Comparison of ENCODE assay signal across 9 cellular contexts in the genomic region with DNA sequence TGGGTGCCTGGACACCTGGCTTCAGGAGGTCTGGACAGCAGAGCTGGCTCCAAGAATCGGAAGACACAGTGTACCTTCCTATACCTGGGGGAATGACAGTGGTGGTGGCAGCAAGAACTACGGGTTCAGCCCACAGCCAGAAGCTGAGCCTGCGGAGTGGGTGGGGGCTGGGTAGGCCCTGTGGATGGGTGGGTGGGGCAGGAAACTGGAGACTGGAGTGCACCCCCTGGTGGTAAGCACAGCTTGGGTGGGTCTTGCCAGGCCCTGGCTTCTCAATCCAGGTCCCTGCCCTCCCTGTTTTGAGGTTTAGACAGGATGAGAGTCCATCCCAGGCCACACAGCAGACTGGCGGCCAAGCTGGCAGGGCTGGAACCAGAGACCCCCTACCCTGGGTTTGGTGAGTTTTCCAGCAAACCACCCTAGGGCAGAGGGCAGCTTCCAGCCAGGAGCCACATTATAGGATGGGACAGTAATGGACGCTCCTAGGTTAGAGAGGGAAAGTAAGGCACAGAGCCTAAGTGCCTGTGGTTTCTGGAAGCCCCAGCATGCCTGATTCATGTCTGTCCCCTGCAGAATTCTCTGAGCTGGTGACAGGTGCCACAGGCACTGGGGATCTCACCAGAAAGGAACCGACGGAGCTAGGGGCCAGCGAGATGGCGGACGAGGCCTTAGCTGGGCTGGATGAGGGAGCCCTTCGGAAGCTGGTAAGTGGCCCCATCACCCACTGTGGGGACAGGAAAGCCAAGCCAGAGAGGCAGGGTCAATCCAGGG. TPM values are rescaled to one million over a fixed set of nuclear protein-coding genes. Genes with fewer than 3 reads are reported as not detected.
DNase-seq lines count a peak whose midpoint lies in the region; ATAC-seq and TF ChIP-seq lines count a peak whose summit lies in the region.
"Had no signal": no experiment of that assay in that cellular context is flagged by ENCODE, and none has a peak within 500 bp of the region (broad histone marks: within the 10 kb centered on the region; RNA-seq: fewer than 3 reads in every experiment).

No MANE protein-coding gene starts in this region.

- H3K9me3 Mint-ChIP-seq in IgD-negative memory B cell (no peaks in the 10 kb centered on the region), endothelial cell (ENCODE audit: unreplicated experiment) (no peaks in the 10 kb centered on the region), naive B cell (no peaks in the 10 kb centered on the region)

- 75 to 82% methylated on average over 10 of the region's 11 CpGs for WGBS in thyroid gland, 2 donors

- peak overlapping the region; percentile 28 to 91 (median 87) for H3K27ac ChIP-seq in thyroid gland

- no peaks in the 10 kb centered on the region for H3K36me3 ChIP-seq in thyroid gland

- TF ChIP-seq CTCF in endothelial cell (IDR thresholded peaks at IDR 0.05; ENCODE audit: unreplicated experiment) (peak; percentile 76), thyroid gland (IDR thresholded peaks at IDR 0.05) (peak in 4 of 6 experiments; percentile 18 to 40 (median 24))

- DNase-seq in COLO829 (ENCODE audit: low spot score), result peak; percentile 67
- peak; percentile 45 for DNase-seq in activated CD4-positive, alpha-beta T cell treated with anti-CD3 and anti-CD28 coated beads, Interleukin-2, amount 50 U/mL, for 1 hour
- peak; percentile 85 for DNase-seq in endothelial cell (ENCODE audit: low spot score)
- peak; percentile 19 for DNase-seq in naive B cell
- peak; percentile 45 to 46 for DNase-seq in thyroid gland

- peaks cover 24 to 43% of the 10 kb centered on the region in 2 donors for H3K4me1 ChIP-seq in thyroid gland

- H3K9me3 ChIP-seq in thyroid gland, result no peaks in the 10 kb centered on the region

- H3K4me3 ChIP-seq in thyroid gland (replicated peaks in 1 of 3), result peak overlapping the region in 1 of 3 donors; percentile 65

- ATAC-seq in naive B cell (ENCODE audit: low read depth in 2 of 2) (no peak), GM18520 (IDR thresholded peaks at IDR 0.05; ENCODE audit: unreplicated experiment) (no peak), HG03521 (IDR thresholded peaks at IDR 0.05; ENCODE audit: unreplicated experiment) (no peak)

- H3K27ac Mint-ChIP-seq in IgD-negative memory B cell (no peak overlapping the region), endothelial cell (ENCODE audit: unreplicated experiment) (peak overlapping the region; percentile 96), naive B cell (peak overlapping the region in 3 of 6 donors; percentile 68 to 90 (median 79))

- H3K27me3 Mint-ChIP-seq in IgD-negative memory B cell (no peaks in the 10 kb centered on the region), endothelial cell (ENCODE audit: unreplicated experiment) (peaks cover 19% of the 10 kb centered on the region), naive B cell (no peaks in the 10 kb centered on the region)

- no peaks in the 10 kb centered on the region for H3K27me3 ChIP-seq in thyroid gland

- intact Hi-C loops in thyroid gland (cut with DNase I), result no loop called here

- TF ChIP-seq POLR2A in thyroid gland (IDR thresholded peaks at IDR 0.05), result no peak

- H3K4me3 Mint-ChIP-seq in IgD-negative memory B cell (peak overlapping the region in 3 of 4 donors; percentile 21 to 81 (median 34)), endothelial cell (ENCODE audit: unreplicated experiment) (peak overlapping the region; percentile 99), naive B cell (peak overlapping the region in 7 of 8 donors; percentile 16 to 93 (median 77))

- H3K36me3 Mint-ChIP-seq in IgD-negative memory B cell, result no peaks in the 10 kb centered on the region
- peaks cover 33% of the 10 kb centered on the region for H3K36me3 Mint-ChIP-seq in endothelial cell (ENCODE audit: low read depth, unreplicated experiment)
- no peaks in the 10 kb centered on the region for H3K36me3 Mint-ChIP-seq in naive B cell

- H3K4me1 Mint-ChIP-seq in IgD-negative memory B cell (peaks cover 8 to 26% (median 17%) of the 10 kb centered on the region in 3 donors), endothelial cell (ENCODE audit: unreplicated experiment) (peaks cover 61% of the 10 kb centered on the region), naive B cell (peaks cover 28 to 40% (median 39%) of the 10 kb centered on the region in 3 donors)

RNA-seq across cellular contexts. Expression of gene SMTN, which starts 1.7 kb away (rescaled TPM):
- polyA plus RNA-seq in IgD-negative memory B cell, result 6.0 TPM
- 736 TPM for total RNA-seq in endothelial cell (ENCODE audit: unreplicated experiment)
- polyA plus RNA-seq in naive B cell (ENCODE audit: low read depth in 6 of 6), result 1 to 10 TPM in 1 of 6 donors, under 1 TPM in 2, not detected in 3; 0.27 to 1.0 (median 0.79) TPM
- 10 to 100 TPM; 46.2 to 60.3 (median 54.2) TPM for total RNA-seq in thyroid gland

RNA-seq across cellular contexts. Expression of gene SELENOM, which starts 24.6 kb away (rescaled TPM):
- polyA plus RNA-seq in IgD-negative memory B cell (145 TPM), naive B cell (ENCODE audit: low read depth in 6 of 6) (10 to 100 TPM; 31.1 to 54.8 (median 42.9) TPM)
- total RNA-seq in endothelial cell (ENCODE audit: unreplicated experiment) (35.4 TPM), thyroid gland (100 to 1,000 TPM; 208 to 501 (median 314) TPM)

RNA-seq across cellular contexts. Expression of gene INPP5J, which starts 40.0 kb away (rescaled TPM):
- polyA plus RNA-seq in IgD-negative memory B cell (not detected), naive B cell (ENCODE audit: low read depth in 6 of 6) (under 1 TPM in 1 of 6 donors, not detected in 5; 0.26 TPM)
- total RNA-seq in endothelial cell (ENCODE audit: unreplicated experiment) (2.8 TPM), thyroid gland (100 to 1,000 TPM; 180 to 665 (median 442) TPM)
- total RNA-seq: T-helper 2 cell treated with Interferon-gamma antibody and Interleukin-4, amounts not matched to agents 100 ng/mL and 5 ng/mL, for 36 hours had no signal

RNA-seq across cellular contexts. Expression of gene PLA2G3, which starts 57.5 kb away (rescaled TPM):
- polyA plus RNA-seq in IgD-negative memory B cell (not detected), naive B cell (ENCODE audit: low read depth in 6 of 6) (not detected)
- total RNA-seq in endothelial cell (ENCODE audit: unreplicated experiment) (2.8 TPM), thyroid gland (1 to 10 TPM in 1 of 4 donors, under 1 TPM in 2, not detected in 1; 0.22 to 1.9 (median 0.83) TPM)
- total RNA-seq: T-helper 2 cell treated with Interferon-gamma antibody and Interleukin-4, amounts not matched to agents 100 ng/mL and 5 ng/mL, for 36 hours had no signal

Comparison
In these comparisons a context has a peak if more than half of its experiments do, and no peak if none do; other contexts are left out.
1. DNase-seq: peak in every context shown above with its lines; median percentile 85 in endothelial cell; 67 in COLO829; 46 in thyroid gland; 45 in activated CD4-positive, alpha-beta T cell treated with anti-CD3 and anti-CD28 coated beads, Interleukin-2, amount 50 U/mL, for 1 hour; 19 in naive B cell.
2. H3K4me3 Mint-ChIP-seq: peak in every context shown above with its lines; median percentile 99 in endothelial cell; 77 in naive B cell; 34 in IgD-negative memory B cell.
3. RNA of gene SMTN, which starts 1.7 kb away (total RNA-seq): 736 TPM in endothelial cell (single experiment); 46.2 to 60.3 TPM in thyroid gland; every median in the first group is over 10 times any median in the second.
4. RNA of gene INPP5J, which starts 40.0 kb away (total RNA-seq): 180 to 665 TPM in thyroid gland; 2.8 TPM in endothelial cell (single experiment); every median in the first group is over 10 times any median in the second.